In the genomic region with DNA sequence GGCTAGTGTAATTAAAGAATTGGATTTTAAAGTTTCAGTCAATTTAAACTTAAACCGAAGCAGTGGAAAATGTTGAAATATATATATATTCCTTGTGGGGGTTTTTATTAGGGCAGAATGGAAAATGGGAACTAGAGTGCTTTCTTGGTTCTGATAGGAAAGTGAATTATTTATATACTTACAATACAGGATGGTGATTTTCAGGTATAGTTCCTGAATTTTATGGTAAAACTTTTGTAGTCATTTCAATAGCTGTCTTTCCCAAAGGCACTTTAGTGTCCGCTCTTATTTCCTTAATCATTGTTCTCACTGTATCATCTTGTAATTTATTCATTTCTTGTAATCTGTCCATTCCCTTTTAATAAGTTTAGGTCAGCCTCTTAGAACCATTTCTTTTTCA, we compare ENCODE assay signal across 10 cellular contexts. TPM values are rescaled to one million over a fixed set of nuclear protein-coding genes. Genes with fewer than 3 reads are reported as not detected.
A peak's percentile ranks its signal among the peaks of the same experiment; 100 is the strongest.
DNase-seq lines count a peak whose midpoint lies in the region; ATAC-seq and TF ChIP-seq lines count a peak whose summit lies in the region.
"Had no signal": no experiment of that assay in that cellular context is flagged by ENCODE, and none has a peak within 500 bp of the region (broad histone marks: within the 10 kb centered on the region; RNA-seq: fewer than 3 reads in every experiment).

No MANE protein-coding gene starts in this region.

- no peak overlapping the region for H2AFZ ChIP-seq in hepatocyte

- peaks cover 55% of the 10 kb centered on the region for H3K79me2 ChIP-seq in hepatocyte

- CTCF ChIA-PET in activated CD8-positive, alpha-beta T cell treated with anti-CD3 and anti-CD28 coated beads for 36 hours (lab: Charles Lee): interaction anchor here (0.6 kb wide), 1 partner anchor 35 kb away, joined by 3 read pairs; no protein-coding TSS in a partner anchor

- peaks cover 14% of the 10 kb centered on the region for H3K36me3 ChIP-seq in hepatocyte (replicated peaks; ENCODE audit: insufficient read depth, low read depth)

- POLR2A ChIA-PET in activated CD8-positive, alpha-beta T cell treated with anti-CD3 and anti-CD28 coated beads for 36 hours (lab: Charles Lee): interaction anchor here (1.0 to 1.8 kb wide), 3 partner anchors 135 to 417 kb away, joined by 3 to 4 read pairs (median 3); no protein-coding TSS in a partner anchor

- peak overlapping the region; percentile 87 to 94 for H3K4me3 Mint-ChIP-seq in activated T-cell treated with anti-CD3 and anti-CD28 coated beads, Interleukin-2, amount 50 U/mL, for 72 hours
- H3K4me3 Mint-ChIP-seq in activated CD8-positive, alpha-beta T cell treated with anti-CD3 and anti-CD28 coated beads for 36 hours: peak overlapping the region; percentile 85
- peak overlapping the region; percentile 90 for H3K4me3 Mint-ChIP-seq in stimulated activated memory B cell treated with anti-CD40 and anti-IgM and Interleukin-4, amounts not matched to agents 10 μg/mL and 1 μg/mL and 100 μg/mL, for 72 hours

- ATAC-seq in activated T-cell treated with anti-CD3 and anti-CD28 coated beads, Interleukin-2, amount 50 U/mL, for 72 hours (replicated peaks in 1 of 2): no peak
- no peak for ATAC-seq in activated CD8-positive, alpha-beta T cell treated with anti-CD3 and anti-CD28 coated beads for 36 hours
- ATAC-seq in stimulated activated memory B cell treated with anti-CD40 and anti-IgM and Interleukin-4, amounts not matched to agents 10 μg/mL and 1 μg/mL and 100 μg/mL, for 72 hours: no peak
- ATAC-seq in HG03571 (IDR thresholded peaks at IDR 0.05; ENCODE audit: unreplicated experiment): no peak

- intact Hi-C loops in activated CD8-positive, alpha-beta T cell treated with anti-CD3 and anti-CD28 coated beads for 36 hours (cut with micrococcal nuclease): no loop called here

- H3K4me2 ChIP-seq in hepatocyte: peak overlapping the region; percentile 92

- 95% methylated on average over 2 of the region's 2 CpGs for WGBS in hepatocyte (ENCODE audit: low lambda C conversion rate, missing lambda C conversion rate)

- H4K20me1 ChIP-seq in hepatocyte (ENCODE audit: insufficient read depth, poor library complexity, severe bottlenecking): peaks cover 37% of the 10 kb centered on the region

- no peaks in the 10 kb centered on the region for H3K27me3 Mint-ChIP-seq in activated T-cell treated with anti-CD3 and anti-CD28 coated beads, Interleukin-2, amount 50 U/mL, for 72 hours (ENCODE audit: low read depth)
- no peaks in the 10 kb centered on the region for H3K27me3 Mint-ChIP-seq in activated CD8-positive, alpha-beta T cell treated with anti-CD3 and anti-CD28 coated beads for 36 hours
- H3K27me3 Mint-ChIP-seq in stimulated activated memory B cell treated with anti-CD40 and anti-IgM and Interleukin-4, amounts not matched to agents 10 μg/mL and 1 μg/mL and 100 μg/mL, for 72 hours: no peaks in the 10 kb centered on the region

- H3K9me3 ChIP-seq in hepatocyte (ENCODE audit: low read depth): no peaks in the 10 kb centered on the region

- no peaks in the 10 kb centered on the region for H3K27me3 ChIP-seq in hepatocyte

- H3K9me3 Mint-ChIP-seq in activated T-cell treated with anti-CD3 and anti-CD28 coated beads, Interleukin-2, amount 50 U/mL, for 72 hours: no peaks in the 10 kb centered on the region
- no peaks in the 10 kb centered on the region for H3K9me3 Mint-ChIP-seq in activated CD8-positive, alpha-beta T cell treated with anti-CD3 and anti-CD28 coated beads for 36 hours
- no peaks in the 10 kb centered on the region for H3K9me3 Mint-ChIP-seq in stimulated activated memory B cell treated with anti-CD40 and anti-IgM and Interleukin-4, amounts not matched to agents 10 μg/mL and 1 μg/mL and 100 μg/mL, for 72 hours

- peak overlapping the region; percentile 71 for H3K4me3 ChIP-seq in hepatocyte

- peak overlapping the region; percentile 91 for H3K27ac Mint-ChIP-seq in activated T-cell treated with anti-CD3 and anti-CD28 coated beads, Interleukin-2, amount 50 U/mL, for 72 hours
- peak overlapping the region; percentile 95 for H3K27ac Mint-ChIP-seq in activated CD8-positive, alpha-beta T cell treated with anti-CD3 and anti-CD28 coated beads for 36 hours
- peak overlapping the region; percentile 97 for H3K27ac Mint-ChIP-seq in stimulated activated memory B cell treated with anti-CD40 and anti-IgM and Interleukin-4, amounts not matched to agents 10 μg/mL and 1 μg/mL and 100 μg/mL, for 72 hours

- H3K27ac ChIP-seq in hepatocyte: no peak overlapping the region

- H3K4me1 Mint-ChIP-seq in activated T-cell treated with anti-CD3 and anti-CD28 coated beads, Interleukin-2, amount 50 U/mL, for 72 hours (ENCODE audit: low read depth): peaks cover 62% of the 10 kb centered on the region
- H3K4me1 Mint-ChIP-seq in activated CD8-positive, alpha-beta T cell treated with anti-CD3 and anti-CD28 coated beads for 36 hours (ENCODE audit: low read depth): peaks cover 55% of the 10 kb centered on the region
- peaks cover 64% of the 10 kb centered on the region for H3K4me1 Mint-ChIP-seq in stimulated activated memory B cell treated with anti-CD40 and anti-IgM and Interleukin-4, amounts not matched to agents 10 μg/mL and 1 μg/mL and 100 μg/mL, for 72 hours

- no peaks in the 10 kb centered on the region for H3K9me2 ChIP-seq in hepatocyte (replicated peaks; ENCODE audit: insufficient read depth)

- DNase-seq in activated T-cell treated with anti-CD3 and anti-CD28 coated beads, Interleukin-2, amount 50 U/mL, for 72 hours: no peak
- DNase-seq in activated T-cell treated with anti-CD3 and anti-CD28 coated beads, Interleukin-2, amount 50 U/mL, for 48 hours: no peak
- no peak for DNase-seq in activated CD8-positive, alpha-beta T cell treated with anti-CD3 and anti-CD28 coated beads for 36 hours
- DNase-seq in hepatocyte (ENCODE audit: low spot score): no peak
- no peak for DNase-seq in NCI-H1694 treated with DMSO at 0.1 percent for 48 hours (lab: John Stamatoyannopoulos, UW)
- DNase-seq in NCI-H2029 (lab: John Stamatoyannopoulos, UW): no peak
- DNase-seq: COR-L47, NCI-H748 treated with DMSO at 0.1 percent for 48 hours had no signal

- H3K36me3 Mint-ChIP-seq in activated T-cell treated with anti-CD3 and anti-CD28 coated beads, Interleukin-2, amount 50 U/mL, for 72 hours (ENCODE audit: insufficient read depth in 2 of 2): peaks cover 28 to 58% of the 10 kb centered on the region in 2 donors
- H3K36me3 Mint-ChIP-seq in activated CD8-positive, alpha-beta T cell treated with anti-CD3 and anti-CD28 coated beads for 36 hours (ENCODE audit: low read depth): peaks cover 74% of the 10 kb centered on the region
- H3K36me3 Mint-ChIP-seq in stimulated activated memory B cell treated with anti-CD40 and anti-IgM and Interleukin-4, amounts not matched to agents 10 μg/mL and 1 μg/mL and 100 μg/mL, for 72 hours: peaks cover 67% of the 10 kb centered on the region

- TF ChIP-seq CTCF in activated CD8-positive, alpha-beta T cell treated with anti-CD3 and anti-CD28 coated beads for 36 hours (IDR thresholded peaks at IDR 0.05): no peak
- no peak for TF ChIP-seq CTCF in hepatocyte (IDR thresholded peaks at IDR 0.05; ENCODE audit: poor library complexity)

- peaks cover 23% of the 10 kb centered on the region for H3K4me1 ChIP-seq in hepatocyte (ENCODE audit: insufficient read depth)

RNA-seq across cellular contexts. Expression of a gene that starts 1.9 kb away (rescaled TPM):
- 1,000 to 10,000 TPM; 3,626 to 3,861 TPM for total RNA-seq in activated T-cell treated with anti-CD3 and anti-CD28 coated beads, Interleukin-2, amount 50 U/mL, for 72 hours
- total RNA-seq in activated CD8-positive, alpha-beta T cell treated with anti-CD3 and anti-CD28 coated beads for 36 hours: 1,000 to 10,000 TPM; 4,110 to 4,316 TPM
- 1,119 and 1,301 TPM in 2 replicates for total RNA-seq in hepatocyte
- polyA plus RNA-seq in hepatocyte: 1,011 and 1,060 TPM in 2 replicates
